Comparison of ENCODE assay signal across 10 cellular contexts in the genomic region with DNA sequence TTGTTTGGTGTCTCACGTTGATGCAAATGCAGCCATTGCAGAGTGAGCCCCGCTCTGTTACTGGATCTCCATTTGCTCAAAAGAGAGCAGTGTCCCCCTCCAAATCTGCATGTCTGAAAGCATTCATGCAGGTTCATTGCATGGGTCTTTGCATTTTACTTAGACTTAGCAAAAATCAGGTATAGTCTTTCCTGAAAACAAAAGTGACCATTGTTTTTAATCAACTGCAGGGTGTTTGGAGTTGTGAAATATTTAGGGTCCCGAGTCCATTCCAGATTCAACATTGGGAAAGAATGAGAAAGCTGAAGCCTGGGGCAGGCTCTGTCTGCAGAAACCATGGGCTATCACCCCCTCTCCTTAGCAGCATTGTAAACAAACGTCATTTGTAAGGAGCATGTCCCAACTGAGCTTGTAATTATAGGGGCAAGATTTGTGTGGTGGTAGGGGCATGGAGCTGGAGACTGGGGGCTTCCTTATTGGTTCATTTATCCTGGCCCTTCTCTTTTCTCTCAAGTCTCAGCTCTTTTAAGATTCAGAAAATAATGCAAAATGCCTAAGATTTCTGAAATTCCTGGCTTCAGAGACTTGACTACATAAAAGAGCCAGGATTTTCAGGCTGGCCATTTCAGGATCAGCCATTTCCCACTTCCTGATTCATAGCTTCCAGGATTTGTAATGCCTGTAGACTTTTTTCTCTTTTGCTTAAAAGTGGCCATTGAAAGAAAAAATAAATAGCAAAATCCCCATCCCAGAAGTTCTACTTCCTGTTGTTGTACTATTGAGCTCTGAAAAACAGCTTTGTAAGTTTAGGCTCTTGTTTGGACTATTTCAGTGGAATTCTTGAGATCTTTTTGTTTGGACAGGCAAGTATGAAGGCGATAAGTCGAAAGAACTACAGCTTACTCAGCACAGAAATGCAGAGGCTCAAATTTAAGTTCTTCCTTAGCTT. TPM values are rescaled to one million over a fixed set of nuclear protein-coding genes. Genes with fewer than 3 reads are reported as not detected.
DNase-seq lines count a peak whose midpoint lies in the region; ATAC-seq and TF ChIP-seq lines count a peak whose summit lies in the region.
"Had no signal": no experiment of that assay in that cellular context is flagged by ENCODE, and none has a peak within 500 bp of the region (broad histone marks: within the 10 kb centered on the region; RNA-seq: fewer than 3 reads in every experiment).

No MANE protein-coding gene starts in this region.

- H3K4me3 ChIP-seq in SK-N-MC (no peak overlapping the region), fibroblast of the aortic adventitia (ENCODE audit: low read depth, low read length) (peak overlapping the region; percentile 38), neuronal stem cell (ENCODE audit: low read length in 2 of 2) (no peak overlapping the region), WERI-Rb-1 (ENCODE audit: low read depth, low read length) (no peak overlapping the region)

- H4K8ac ChIP-seq in neuronal stem cell (ENCODE audit: low read depth, low read length): no peak overlapping the region

- H3K27ac ChIP-seq in SK-N-MC (0 out of 2 replicates have a peak overlapping the region, but pooled peaks have one; percentile 7), neuronal stem cell (replicated peaks; ENCODE audit: low read length) (peak overlapping the region; percentile 75), WERI-Rb-1 (no peak overlapping the region)

- peak; percentile 61 for DNase-seq in AG08395 (ENCODE audit: low spot score)
- DNase-seq in SK-N-MC (ENCODE audit: low read depth, low spot score): no peak
- DNase-seq in fibroblast of the aortic adventitia (ENCODE audit: low read depth): peak; percentile 84
- no peak for DNase-seq in neuronal stem cell (ENCODE audit: low spot score)
- no peak for DNase-seq in T-cell
- DNase-seq in activated naive CD4-positive, alpha-beta T cell treated with anti-CD3 and anti-CD28 coated beads for 36 hours: no peak
- no peak for DNase-seq in WERI-Rb-1
- DNase-seq: activated T-cell treated with anti-CD3 and anti-CD28 coated beads, Interleukin-2, amount 50 U/mL, for 72 hours; NCI-H1417 had no signal

- H3K27me3 Mint-ChIP-seq in T-cell: no peaks in the 10 kb centered on the region
- H3K27me3 Mint-ChIP-seq in activated naive CD4-positive, alpha-beta T cell treated with anti-CD3 and anti-CD28 coated beads for 36 hours (ENCODE audit: low read depth): no peaks in the 10 kb centered on the region

- no peak overlapping the region for H2BK12ac ChIP-seq in neuronal stem cell (ENCODE audit: low read length)

- no peaks in the 10 kb centered on the region for H3K9me3 Mint-ChIP-seq in T-cell
- H3K9me3 Mint-ChIP-seq in activated naive CD4-positive, alpha-beta T cell treated with anti-CD3 and anti-CD28 coated beads for 36 hours: no peaks in the 10 kb centered on the region

- no peak overlapping the region for H3K23ac ChIP-seq in neuronal stem cell (ENCODE audit: low read depth, low read length, poor library complexity)

- no peak overlapping the region for H2BK5ac ChIP-seq in neuronal stem cell (ENCODE audit: low read length)

- no peak overlapping the region for H2AFZ ChIP-seq in neuronal stem cell (ENCODE audit: low read length)

- POLR2A ChIA-PET in T-cell (lab: Charles Lee): no interaction called here

- no peak overlapping the region for H3K4ac ChIP-seq in neuronal stem cell (ENCODE audit: low read length)

- peaks cover 7% of the 10 kb centered on the region for H3K79me1 ChIP-seq in neuronal stem cell (ENCODE audit: low read depth, low read length)

- H3K4me2 ChIP-seq in neuronal stem cell (ENCODE audit: insufficient read depth, low read length, poor library complexity, severe bottlenecking): peak overlapping the region; percentile 30

- no peak overlapping the region for H3K9ac ChIP-seq in SK-N-MC (ENCODE audit: insufficient read length)
- H3K9ac ChIP-seq in neuronal stem cell (ENCODE audit: low read depth, low read length, poor library complexity): no peak overlapping the region

- H2AK5ac ChIP-seq in neuronal stem cell (ENCODE audit: low read depth, low read length): no peak overlapping the region

- no peak for ATAC-seq in T-cell (replicated peaks in 1 of 4)
- no peak for ATAC-seq in HG03521 (IDR thresholded peaks at IDR 0.05; ENCODE audit: unreplicated experiment)
- ATAC-seq: activated T-cell treated with anti-CD3 and anti-CD28 coated beads, Interleukin-2, amount 50 U/mL, for 72 hours had no signal

- intact Hi-C loops in activated naive CD4-positive, alpha-beta T cell treated with anti-CD3 and anti-CD28 coated beads for 36 hours (cut with micrococcal nuclease): no loop called here

- H3K4me3 Mint-ChIP-seq in T-cell: peak overlapping the region in 1 of 3 donors; percentile 28
- H3K4me3 Mint-ChIP-seq in activated naive CD4-positive, alpha-beta T cell treated with anti-CD3 and anti-CD28 coated beads for 36 hours: no peak overlapping the region
- H3K4me3 Mint-ChIP-seq: activated T-cell treated with anti-CD3 and anti-CD28 coated beads, Interleukin-2, amount 50 U/mL, for 72 hours had no signal

- H3K36me3 ChIP-seq in SK-N-MC (ENCODE audit: insufficient read depth, low read length): no peaks in the 10 kb centered on the region
- peaks cover 0 to 25% of the 10 kb centered on the region in 2 donors for H3K36me3 ChIP-seq in neuronal stem cell (replicated peaks in 1 of 2; ENCODE audit: control insufficient read depth in 2 of 2, insufficient read depth in 2 of 2, low read length in 2 of 2)
- H3K36me3 ChIP-seq in WERI-Rb-1: no peaks in the 10 kb centered on the region

- H3K27me3 ChIP-seq in neuronal stem cell (ENCODE audit: control insufficient read depth in 3 of 3, insufficient read depth in 3 of 3, low read depth in 1 of 3, low read length in 3 of 3): no peaks in the 10 kb centered on the region
- H3K27me3 ChIP-seq in WERI-Rb-1 (ENCODE audit: insufficient read depth, low read depth, severe bottlenecking): no peaks in the 10 kb centered on the region

- no peak overlapping the region for H3K18ac ChIP-seq in neuronal stem cell (ENCODE audit: low read length)

- no peak overlapping the region for H4K91ac ChIP-seq in neuronal stem cell (ENCODE audit: low read depth, low read length, poor library complexity)

- TF ChIP-seq CTCF in fibroblast of the aortic adventitia (IDR thresholded peaks at IDR 0.05; ENCODE audit: insufficient read depth, low read length): no peak
- TF ChIP-seq CTCF in WERI-Rb-1 (IDR thresholded peaks at IDR 0.05; ENCODE audit: low read depth, low read length): no peak

- no peak overlapping the region for H3K14ac ChIP-seq in neuronal stem cell (ENCODE audit: low read length)

- no CpG with 5 or more reads among the region's 6 CpGs for WGBS in neuronal stem cell (ENCODE audit: extremely low coverage in 2 of 2, insufficient read length in 2 of 2, insufficient replicate concordance in 1 of 2), 2 donors

- no peak overlapping the region for H2BK120ac ChIP-seq in neuronal stem cell (ENCODE audit: low read depth, low read length)

- no peak overlapping the region for H2BK15ac ChIP-seq in neuronal stem cell (ENCODE audit: low read length)

- peaks cover 37 to 43% of the 10 kb centered on the region in 2 donors for H3K4me1 ChIP-seq in neuronal stem cell (ENCODE audit: control insufficient read depth in 2 of 2, insufficient read depth in 1 of 2, low read depth in 1 of 2, low read length in 2 of 2)

- no peaks in the 10 kb centered on the region for H3K9me3 ChIP-seq in SK-N-MC (ENCODE audit: low read depth, low read length)
- H3K9me3 ChIP-seq in neuronal stem cell (replicated peaks in 1 of 2; ENCODE audit: control insufficient read depth in 2 of 2, insufficient read depth in 1 of 2, low read depth in 1 of 2, low read length in 2 of 2): no peaks in the 10 kb centered on the region
- H3K9me3 ChIP-seq in WERI-Rb-1 (ENCODE audit: severe bottlenecking): no peaks in the 10 kb centered on the region

- H3K27ac Mint-ChIP-seq in T-cell: no peak overlapping the region
- no peak overlapping the region for H3K27ac Mint-ChIP-seq in activated naive CD4-positive, alpha-beta T cell treated with anti-CD3 and anti-CD28 coated beads for 36 hours
- H3K27ac Mint-ChIP-seq: activated T-cell treated with anti-CD3 and anti-CD28 coated beads, Interleukin-2, amount 50 U/mL, for 72 hours had no signal

- peaks cover 74 to 81% (median 79%) of the 10 kb centered on the region in 3 donors for H3K4me1 Mint-ChIP-seq in T-cell
- H3K4me1 Mint-ChIP-seq in activated naive CD4-positive, alpha-beta T cell treated with anti-CD3 and anti-CD28 coated beads for 36 hours (ENCODE audit: low read depth): peaks cover 79% of the 10 kb centered on the region

- H3K36me3 Mint-ChIP-seq in T-cell: no peaks in the 10 kb centered on the region
- peaks cover 1% of the 10 kb centered on the region for H3K36me3 Mint-ChIP-seq in activated naive CD4-positive, alpha-beta T cell treated with anti-CD3 and anti-CD28 coated beads for 36 hours (ENCODE audit: low read depth)

- CTCF ChIA-PET in T-cell (lab: Charles Lee): interaction anchor here in 1 of 2 donors (0.5 kb wide), 1 partner anchor 91 kb away, joined by 3 read pairs; no protein-coding TSS in a partner anchor
- CTCF ChIA-PET in activated naive CD4-positive, alpha-beta T cell treated with anti-CD3 and anti-CD28 coated beads for 36 hours (lab: Charles Lee): interaction anchor here (1.5 to 2.4 kb wide), 2 partner anchors 11 to 13 kb away, joined by 5 to 14 read pairs; no protein-coding TSS in a partner anchor

RNA-seq across cellular contexts. Expression of a gene that starts 23.0 kb away (rescaled TPM):
- total RNA-seq in fibroblast of the aortic adventitia (ENCODE audit: low replicate concordance): 13.2 and 45.6 TPM in 2 replicates
- polyA plus RNA-seq in neuronal stem cell (2013, experiment 1 of 2): 24.3 TPM
- polyA plus RNA-seq in neuronal stem cell (2013, experiment 2 of 2): 26.8 TPM
- total RNA-seq in T-cell: 10 to 100 TPM; 40.3 to 97.2 (median 79.4) TPM
- total RNA-seq in activated naive CD4-positive, alpha-beta T cell treated with anti-CD3 and anti-CD28 coated beads for 36 hours: 10 to 100 TPM; 25.6 to 26.6 TPM

Comparison
In these comparisons a context has a peak if more than half of its experiments do, and no peak if none do; other contexts are left out.
1. DNase-seq: peak in AG08395 (single experiment) and fibroblast of the aortic adventitia (single experiment); none in SK-N-MC (single experiment), neuronal stem cell (single experiment), T-cell (0 of 34), activated naive CD4-positive, alpha-beta T cell treated with anti-CD3 and anti-CD28 coated beads for 36 hours (single experiment) and WERI-Rb-1 (single experiment).